Comparison of ENCODE assay signal across 19 cellular contexts in genomic region chr20:33002087-33002808, GRCh38. TPM values are rescaled to one million over a fixed set of nuclear protein-coding genes. Genes with fewer than 3 reads are reported as not detected.
"Had no signal": no experiment of that assay in that cellular context is flagged by ENCODE, and none has a peak within 500 bp of the region (broad histone marks: within the 10 kb centered on the region; RNA-seq: fewer than 3 reads in every experiment).

No MANE protein-coding gene starts in this region.

- H3K36me3 ChIP-seq: ascending aorta, thoracic aorta, upper lobe of right lung had no signal

- H3K4me1 ChIP-seq: ascending aorta, upper lobe of right lung had no signal

- H3K27me3 Mint-ChIP-seq: effector memory CD8-positive, alpha-beta T cell had no signal

- H3K4me3 ChIP-seq: ascending aorta, thoracic aorta, upper lobe of right lung had no signal

- DNase-seq: activated T-cell treated with anti-CD3 and anti-CD28 coated beads for 4 hours; dermis blood vessel endothelial cell; effector memory CD8-positive, alpha-beta T cell; foreskin melanocyte; head of caudate nucleus; midbrain; stimulated activated CD4-positive, alpha-beta T cell treated with anti-CD3 and anti-CD28 coated beads, Interleukin-4, amount 100 ng/mL, for 4 hours; stimulated activated CD8-positive, alpha-beta memory T cell treated with anti-CD3 and anti-CD28 coated beads, Interleukin-4, amount 100 ng/mL, for 48 hours; upper lobe of right lung had no signal

- H3K9me3 ChIP-seq: ascending aorta, thoracic aorta had no signal

- ATAC-seq: activated CD4-positive, CD25-positive, alpha-beta regulatory T cell treated with anti-CD3 and anti-CD28 coated beads, Interleukin-2, amount 50 U/mL, for 24 hours; effector memory CD8-positive, alpha-beta T cell; upper lobe of right lung had no signal

- H3K4me3 Mint-ChIP-seq: effector memory CD8-positive, alpha-beta T cell had no signal

- H3K27me3 ChIP-seq: ascending aorta, upper lobe of right lung had no signal

- H3K27ac ChIP-seq: ascending aorta, epithelial cell of prostate, thoracic aorta, upper lobe of right lung had no signal

RNA-seq across cellular contexts. Expression of gene SUN5, which starts 2.0 kb away (rescaled TPM):
- total RNA-seq: activated CD8-positive, alpha-beta memory T cell treated with anti-CD3 and anti-CD28 coated beads for 36 hours; ascending aorta; bronchial epithelial cell; chondrocyte; dermis blood vessel endothelial cell; fibroblast of lung; lower leg skin; skeletal muscle tissue; thoracic aorta; upper lobe of right lung had no signal
- polyA plus RNA-seq: fibroblast of lung had no signal

RNA-seq across cellular contexts. Expression of gene BPIFB2, which starts 5.3 kb away (rescaled TPM):
- total RNA-seq: activated CD8-positive, alpha-beta memory T cell treated with anti-CD3 and anti-CD28 coated beads for 36 hours; ascending aorta; bronchial epithelial cell; chondrocyte; dermis blood vessel endothelial cell; fibroblast of lung; lower leg skin; skeletal muscle tissue; thoracic aorta; upper lobe of right lung had no signal
- polyA plus RNA-seq: fibroblast of lung had no signal

RNA-seq across cellular contexts. Expression of gene BPIFB6, which starts 29.2 kb away (rescaled TPM):
- total RNA-seq: activated CD8-positive, alpha-beta memory T cell treated with anti-CD3 and anti-CD28 coated beads for 36 hours; ascending aorta; bronchial epithelial cell; chondrocyte; dermis blood vessel endothelial cell; fibroblast of lung; lower leg skin; skeletal muscle tissue; thoracic aorta; upper lobe of right lung had no signal
- polyA plus RNA-seq: fibroblast of lung had no signal

RNA-seq across cellular contexts. Expression of gene BPIFB3, which starts 51.5 kb away (rescaled TPM):
- total RNA-seq: activated CD8-positive, alpha-beta memory T cell treated with anti-CD3 and anti-CD28 coated beads for 36 hours; ascending aorta; bronchial epithelial cell; chondrocyte; dermis blood vessel endothelial cell; fibroblast of lung; lower leg skin; skeletal muscle tissue; thoracic aorta; upper lobe of right lung had no signal
- polyA plus RNA-seq: fibroblast of lung had no signal
